2 cellular contexts compared by ENCODE assay signal in the genomic region with DNA sequence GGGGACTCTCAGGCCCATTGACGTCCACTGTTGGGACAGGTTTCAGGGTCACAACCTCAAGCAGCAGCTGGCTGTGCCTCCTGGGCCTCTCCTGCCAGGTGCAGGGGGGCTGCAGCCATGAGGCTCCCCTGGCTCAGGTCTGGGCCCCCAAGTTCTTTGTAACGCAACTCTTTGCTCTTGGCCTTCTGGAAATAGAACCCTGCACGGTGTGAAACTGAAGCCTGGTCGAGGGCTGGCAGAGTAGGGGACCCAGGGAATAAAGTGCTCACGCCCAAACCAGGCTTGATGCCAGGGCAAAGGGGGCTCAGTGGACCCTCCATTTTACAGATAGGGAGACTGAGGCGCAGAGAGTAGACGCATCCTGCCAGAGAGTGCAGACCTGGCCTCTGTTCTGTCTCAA.
TF ChIP-seq lines count a peak whose summit lies in the region.

No MANE protein-coding gene starts in this region.

TF ChIP-seq in HepG2, 621 proteins besides CTCF, POLR2A, EP300 and RAD21:
- TF ChIP-seq ZNF160 (CRISPR knock-in tag; IDR thresholded peaks at IDR 0.05) (no peak), SOX5 (CRISPR knock-in tag; IDR thresholded peaks at IDR 0.05; ENCODE audit: borderline replicate concordance) (no peak), ZFP1 (CRISPR knock-in tag; IDR thresholded peaks at IDR 0.05) (no peak), ZNF225 (CRISPR knock-in tag; IDR thresholded peaks at IDR 0.05) (no peak), ATF1 (CRISPR knock-in tag; IDR thresholded peaks at IDR 0.05) (no peak), FOXO1 (CRISPR knock-in tag; IDR thresholded peaks at IDR 0.05) (no peak), SCMH1 (CRISPR knock-in tag; IDR thresholded peaks at IDR 0.05; ENCODE audit: borderline replicate concordance) (no peak)
- TF ChIP-seq, protein P1, sequence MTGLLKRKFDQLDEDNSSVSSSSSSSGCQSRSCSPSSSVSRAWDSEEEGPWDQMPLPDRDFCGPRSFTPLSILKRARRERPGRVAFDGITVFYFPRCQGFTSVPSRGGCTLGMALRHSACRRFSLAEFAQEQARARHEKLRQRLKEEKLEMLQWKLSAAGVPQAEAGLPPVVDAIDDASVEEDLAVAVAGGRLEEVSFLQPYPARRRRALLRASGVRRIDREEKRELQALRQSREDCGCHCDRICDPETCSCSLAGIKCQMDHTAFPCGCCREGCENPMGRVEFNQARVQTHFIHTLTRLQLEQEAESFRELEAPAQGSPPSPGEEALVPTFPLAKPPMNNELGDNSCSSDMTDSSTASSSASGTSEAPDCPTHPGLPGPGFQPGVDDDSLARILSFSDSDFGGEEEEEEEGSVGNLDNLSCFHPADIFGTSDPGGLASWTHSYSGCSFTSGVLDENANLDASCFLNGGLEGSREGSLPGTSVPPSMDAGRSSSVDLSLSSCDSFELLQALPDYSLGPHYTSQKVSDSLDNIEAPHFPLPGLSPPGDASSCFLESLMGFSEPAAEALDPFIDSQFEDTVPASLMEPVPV (CRISPR knock-in tag; IDR thresholded peaks at IDR 0.05) = no peak
- TF ChIP-seq, protein P2, sequence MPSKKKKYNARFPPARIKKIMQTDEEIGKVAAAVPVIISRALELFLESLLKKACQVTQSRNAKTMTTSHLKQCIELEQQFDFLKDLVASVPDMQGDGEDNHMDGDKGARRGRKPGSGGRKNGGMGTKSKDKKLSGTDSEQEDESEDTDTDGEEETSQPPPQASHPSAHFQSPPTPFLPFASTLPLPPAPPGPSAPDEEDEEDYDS (CRISPR knock-in tag; IDR thresholded peaks at IDR 0.05) = no peak
- TF ChIP-seq, protein P3, sequence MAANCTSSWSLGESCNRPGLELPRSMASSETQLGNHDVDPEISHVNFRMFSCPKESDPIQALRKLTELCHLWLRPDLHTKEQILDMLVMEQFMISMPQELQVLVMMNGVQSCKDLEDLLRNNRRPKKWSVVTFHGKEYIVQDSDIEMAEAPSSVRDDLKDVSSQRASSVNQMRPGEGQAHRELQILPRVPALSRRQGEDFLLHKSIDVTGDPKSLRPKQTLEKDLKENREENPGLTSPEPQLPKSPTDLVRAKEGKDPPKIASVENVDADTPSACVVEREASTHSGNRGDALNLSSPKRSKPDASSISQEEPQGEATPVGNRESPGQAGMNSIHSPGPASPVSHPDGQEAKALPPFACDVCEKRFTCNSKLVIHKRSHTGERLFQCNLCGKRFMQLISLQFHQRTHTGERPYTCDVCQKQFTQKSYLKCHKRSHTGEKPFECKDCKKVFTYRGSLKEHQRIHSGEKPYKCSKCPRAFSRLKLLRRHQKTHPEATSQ (CRISPR knock-in tag; IDR thresholded peaks at IDR 0.05; ENCODE audit: borderline replicate concordance) = no peak
- TF ChIP-seq, protein P4, sequence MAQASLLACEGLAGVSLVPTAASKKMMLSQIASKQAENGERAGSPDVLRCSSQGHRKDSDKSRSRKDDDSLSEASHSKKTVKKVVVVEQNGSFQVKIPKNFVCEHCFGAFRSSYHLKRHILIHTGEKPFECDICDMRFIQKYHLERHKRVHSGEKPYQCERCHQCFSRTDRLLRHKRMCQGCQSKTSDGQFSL (CRISPR knock-in tag; IDR thresholded peaks at IDR 0.05) = no peak

TF ChIP-seq in GM12891, 5 proteins besides CTCF, POLR2A, EP300 and RAD21:
- TF ChIP-seq TAF1 (IDR thresholded peaks at IDR 0.05; ENCODE audit: low read depth, low read length) = no peak
- no peak for TF ChIP-seq PAX5 (IDR thresholded peaks at IDR 0.05; ENCODE audit: insufficient read depth, low read length, severe bottlenecking)
- TF ChIP-seq POU2F2 (IDR thresholded peaks at IDR 0.05; ENCODE audit: low read depth, low read length) = no peak
- no peak for TF ChIP-seq SPI1 (IDR thresholded peaks at IDR 0.05; ENCODE audit: low read depth, low read length)
- no peak for TF ChIP-seq POLR2AphosphoS5 (IDR thresholded peaks at IDR 0.05; ENCODE audit: low read depth, low read length)
